Comparison of ENCODE assay signal across 9 cellular contexts in the genomic region with DNA sequence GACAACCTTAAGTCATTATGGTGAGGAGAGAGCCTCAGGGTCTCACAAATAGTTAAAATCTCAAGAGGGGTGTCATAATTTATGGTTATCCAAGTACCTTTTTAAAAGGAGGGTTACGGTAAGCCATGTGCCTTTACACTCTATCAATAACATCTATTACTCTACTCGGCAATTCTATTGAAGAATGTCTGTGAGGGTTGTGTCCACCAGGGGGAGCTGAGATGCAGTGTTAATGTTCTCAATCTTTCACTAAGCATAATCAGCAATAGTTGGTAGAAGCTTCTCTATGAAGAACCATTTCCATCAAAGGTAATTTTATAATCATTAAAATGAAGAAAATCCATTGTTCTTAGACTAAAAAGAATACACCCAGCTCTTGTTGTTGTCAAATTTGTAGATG.
DNase-seq lines count a peak whose midpoint lies in the region; ATAC-seq, FAIRE-seq and TF ChIP-seq lines count a peak whose summit lies in the region.
"Had no signal": no experiment of that assay in that cellular context is flagged by ENCODE, and none has a peak within 500 bp of the region (broad histone marks: within the 10 kb centered on the region; RNA-seq: fewer than 3 reads in every experiment).

No MANE protein-coding gene starts in this region.

- H3K9ac ChIP-seq in neural cell (ENCODE audit: low read length): no peak overlapping the region

- H4K20me1 ChIP-seq in neural cell (ENCODE audit: insufficient read depth): no peaks in the 10 kb centered on the region

- H3K36me3 ChIP-seq in neural cell (ENCODE audit: insufficient read depth, low read length): no peaks in the 10 kb centered on the region
- H3K36me3 ChIP-seq: SJSA1 had no signal

- H3K9me2 ChIP-seq in neural cell (ENCODE audit: insufficient read depth, low read length): no peaks in the 10 kb centered on the region

- intact Hi-C loops in dorsolateral prefrontal cortex (cut with DNase I): no loop called here

- H3K27me3 ChIP-seq in dorsolateral prefrontal cortex: no peaks in the 10 kb centered on the region
- no peaks in the 10 kb centered on the region for H3K27me3 ChIP-seq in neural cell (ENCODE audit: insufficient read depth, low read depth, low read length)
- H3K27me3 ChIP-seq: SJSA1 had no signal

- no peaks in the 10 kb centered on the region for H3K79me2 ChIP-seq in neural cell (replicated peaks; ENCODE audit: insufficient read depth, low read length)

- TF ChIP-seq RAD21 in neural cell (conservative IDR thresholded peaks at IDR 0.05): no peak

- peak; percentile 87 for ATAC-seq in HG03565 (IDR thresholded peaks at IDR 0.05; ENCODE audit: unreplicated experiment)
- ATAC-seq in GM21576 (IDR thresholded peaks at IDR 0.05; ENCODE audit: unreplicated experiment): no peak

- no peaks in the 10 kb centered on the region for H3K9me3 ChIP-seq in neural cell (ENCODE audit: low read length)
- H3K9me3 ChIP-seq: SJSA1 had no signal

- no peak overlapping the region for H3K4me3 ChIP-seq in dorsolateral prefrontal cortex
- no peak overlapping the region for H3K4me3 ChIP-seq in neural cell (ENCODE audit: low read length)
- H3K4me3 ChIP-seq: SJSA1 had no signal

- TF ChIP-seq CTCF in GM20000 (IDR thresholded peaks at IDR 0.05; ENCODE audit: extremely low read depth, missing control alignments) (peak; percentile 57), dorsolateral prefrontal cortex (IDR thresholded peaks at IDR 0.05 in 54 of 56, conservative IDR thresholded peaks at IDR 0.05 in 2 of 56; ENCODE audit: low read depth in 1 of 56, partially characterized antibody in 56 of 56) (peak; percentile 25 to 68 (median 56)), neural cell (IDR thresholded peaks at IDR 0.05; ENCODE audit: poor library complexity, severe bottlenecking) (peak; percentile 24)

- H3F3A ChIP-seq in neural cell (ENCODE audit: insufficient read depth, low read length, poor library complexity, severe bottlenecking): no peaks in the 10 kb centered on the region

- peak; percentile 75 for FAIRE-seq in G401.6 (lab: Jason Lieb, UNC)

- DNase-seq in GM20000 (ENCODE audit: low spot score): peak; percentile 14
- DNase-seq in SKM-1 treated with dmso at 0.1 percent for 144 hours (lab: John Stamatoyannopoulos, UW; ENCODE audit: unreplicated experiment): peak; percentile 46
- peak in 1 of 10 donors; percentile 45 for DNase-seq in dorsolateral prefrontal cortex
- DNase-seq in GDM1 (lab: John Stamatoyannopoulos, UW): no peak

- no peak overlapping the region for H3K27ac ChIP-seq in dorsolateral prefrontal cortex
- no peak overlapping the region for H3K27ac ChIP-seq in neural cell (ENCODE audit: low read length)
- H3K27ac ChIP-seq: SJSA1 had no signal

- TF ChIP-seq EP300 in neural cell (conservative IDR thresholded peaks at IDR 0.05; ENCODE audit: poor library complexity, severe bottlenecking): no peak

- H3K4me2 ChIP-seq in neural cell (ENCODE audit: low read length): no peak overlapping the region

- H2AFZ ChIP-seq in neural cell (ENCODE audit: low read depth, low read length): no peak overlapping the region

TF ChIP-seq in neural cell, 6 proteins besides CTCF, POLR2A, EP300 and RAD21:
- TF ChIP-seq MXI1 (conservative IDR thresholded peaks at IDR 0.05; ENCODE audit: poor library complexity, severe bottlenecking) (no peak), EZH2 (IDR thresholded peaks at IDR 0.05; ENCODE audit: borderline replicate concordance, insufficient read depth, low read length, poor library complexity, severe bottlenecking) (no peak), POLR2AphosphoS5 (IDR thresholded peaks at IDR 0.05) (no peak), TAF1 (IDR thresholded peaks at IDR 0.05; ENCODE audit: low read depth) (no peak), SMC3 (conservative IDR thresholded peaks at IDR 0.05; ENCODE audit: poor library complexity) (no peak)
- TF ChIP-seq, protein P1, sequence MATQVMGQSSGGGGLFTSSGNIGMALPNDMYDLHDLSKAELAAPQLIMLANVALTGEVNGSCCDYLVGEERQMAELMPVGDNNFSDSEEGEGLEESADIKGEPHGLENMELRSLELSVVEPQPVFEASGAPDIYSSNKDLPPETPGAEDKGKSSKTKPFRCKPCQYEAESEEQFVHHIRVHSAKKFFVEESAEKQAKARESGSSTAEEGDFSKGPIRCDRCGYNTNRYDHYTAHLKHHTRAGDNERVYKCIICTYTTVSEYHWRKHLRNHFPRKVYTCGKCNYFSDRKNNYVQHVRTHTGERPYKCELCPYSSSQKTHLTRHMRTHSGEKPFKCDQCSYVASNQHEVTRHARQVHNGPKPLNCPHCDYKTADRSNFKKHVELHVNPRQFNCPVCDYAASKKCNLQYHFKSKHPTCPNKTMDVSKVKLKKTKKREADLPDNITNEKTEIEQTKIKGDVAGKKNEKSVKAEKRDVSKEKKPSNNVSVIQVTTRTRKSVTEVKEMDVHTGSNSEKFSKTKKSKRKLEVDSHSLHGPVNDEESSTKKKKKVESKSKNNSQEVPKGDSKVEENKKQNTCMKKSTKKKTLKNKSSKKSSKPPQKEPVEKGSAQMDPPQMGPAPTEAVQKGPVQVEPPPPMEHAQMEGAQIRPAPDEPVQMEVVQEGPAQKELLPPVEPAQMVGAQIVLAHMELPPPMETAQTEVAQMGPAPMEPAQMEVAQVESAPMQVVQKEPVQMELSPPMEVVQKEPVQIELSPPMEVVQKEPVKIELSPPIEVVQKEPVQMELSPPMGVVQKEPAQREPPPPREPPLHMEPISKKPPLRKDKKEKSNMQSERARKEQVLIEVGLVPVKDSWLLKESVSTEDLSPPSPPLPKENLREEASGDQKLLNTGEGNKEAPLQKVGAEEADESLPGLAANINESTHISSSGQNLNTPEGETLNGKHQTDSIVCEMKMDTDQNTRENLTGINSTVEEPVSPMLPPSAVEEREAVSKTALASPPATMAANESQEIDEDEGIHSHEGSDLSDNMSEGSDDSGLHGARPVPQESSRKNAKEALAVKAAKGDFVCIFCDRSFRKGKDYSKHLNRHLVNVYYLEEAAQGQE (IDR thresholded peaks at IDR 0.05; ENCODE audit: borderline replicate concordance): no peak
TF ChIP-seq in neural cell: peak in this region for 0.
